8 cellular contexts compared by ENCODE assay signal in the genomic region with DNA sequence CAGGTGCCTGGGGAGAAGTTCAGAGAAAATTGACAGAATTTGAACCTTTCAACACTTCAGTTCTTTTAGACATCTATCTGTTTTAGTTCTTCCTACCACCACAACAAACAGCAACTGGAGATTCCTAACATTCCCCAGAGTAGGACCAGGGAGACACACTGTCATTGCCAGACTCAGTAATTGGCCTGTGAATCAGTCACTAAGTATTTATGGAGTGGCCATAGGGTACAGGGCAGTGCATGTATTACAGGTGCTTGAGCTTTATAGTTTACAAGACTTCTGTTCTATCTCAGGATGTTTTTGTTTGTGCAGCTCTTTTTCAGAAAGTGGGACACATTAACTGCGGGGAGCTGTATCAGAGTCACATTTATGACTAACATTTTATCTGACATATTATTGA. TPM values are rescaled to one million over a fixed set of nuclear protein-coding genes. Genes with fewer than 3 reads are reported as not detected.
DNase-seq lines count a peak whose midpoint lies in the region; ATAC-seq and TF ChIP-seq lines count a peak whose summit lies in the region.

No MANE protein-coding gene starts in this region.

- H3K9me3 Mint-ChIP-seq in HFFc6: no peaks in the 10 kb centered on the region
- H3K9me3 Mint-ChIP-seq in activated T-helper 2 cell treated with anti-CD3 and anti-CD28 coated beads, Interferon-gamma antibody, Interleukin-2, Interleukin-4, amounts not matched to agents 10 μg/mL and 5 μg/mL and 100 μg/mL, durations not matched to agents 14 hours and 24 hours and 36 hours: no peaks in the 10 kb centered on the region

- H3K36me3 Mint-ChIP-seq in HFFc6 (ENCODE audit: low read depth): no peaks in the 10 kb centered on the region
- H3K36me3 Mint-ChIP-seq in activated T-helper 2 cell treated with anti-CD3 and anti-CD28 coated beads, Interferon-gamma antibody, Interleukin-2, Interleukin-4, amounts not matched to agents 10 μg/mL and 5 μg/mL and 100 μg/mL, durations not matched to agents 14 hours and 24 hours and 36 hours (ENCODE audit: low read depth): peaks cover 31% of the 10 kb centered on the region

- TSS peak; percentile 59 for BruUV-seq in A673 (replicated peaks; lab: Mats Ljungman, UMichigan)

- ATAC-seq in lower lobe of right lung (peak in 1 of 2 donors; percentile 21), GM21423 (IDR thresholded peaks at IDR 0.05; ENCODE audit: unreplicated experiment) (no peak)

- H3K27ac ChIP-seq in A673 (ENCODE audit: low read depth, low read length, poor library complexity, severe bottlenecking): no peak overlapping the region
- peak overlapping the region; percentile 85 for H3K27ac ChIP-seq in lower lobe of right lung

- peaks cover 40% of the 10 kb centered on the region for H3K4me1 ChIP-seq in A673 (ENCODE audit: insufficient read depth, low read length, poor library complexity, severe bottlenecking)
- H3K4me1 ChIP-seq in lower lobe of right lung: peaks cover 41% of the 10 kb centered on the region

- TF ChIP-seq CTCF in A673 (conservative IDR thresholded peaks at IDR 0.05; ENCODE audit: low read depth, low read length): no peak
- TF ChIP-seq CTCF in HFFc6 (IDR thresholded peaks at IDR 0.05): no peak
- TF ChIP-seq CTCF in lower lobe of right lung (IDR thresholded peaks at IDR 0.05): no peak

- POLR2A ChIA-PET in A673 (lab: Charles Lee; ENCODE audit: low non-redundant PET): interaction anchor here (0.6 kb wide), 1 partner anchor 237 kb away, joined by 4 read pairs; no protein-coding TSS in a partner anchor

- H3K4me3 ChIP-seq in A673 (ENCODE audit: low read depth, low read length, poor library complexity, severe bottlenecking): peak overlapping the region; percentile 94
- peak overlapping the region; percentile 77 for H3K4me3 ChIP-seq in lower lobe of right lung
- H3K4me3 ChIP-seq in MG63: no peak overlapping the region

- H3K36me3 ChIP-seq in A673 (ENCODE audit: insufficient read depth, low read length, poor library complexity, severe bottlenecking) (no peaks in the 10 kb centered on the region), lower lobe of right lung (no peaks in the 10 kb centered on the region), MG63 (no peaks in the 10 kb centered on the region)

- intact Hi-C loops in A673 (cut with micrococcal nuclease; ENCODE audit: unreplicated experiment) (loop anchor here (5.0 to 10.0 kb wide), 3 partner anchors 87 to 502 kb away; partner anchors contain the start of genes AGL, RTCA, SASS6 and TRMT13), lower lobe of right lung (cut with DNase I) (no loop called here)
- intact Hi-C loops in activated T-helper 2 cell treated with anti-CD3 and anti-CD28 coated beads, Interferon-gamma antibody, Interleukin-2, Interleukin-4, amounts not matched to agents 10 μg/mL and 5 μg/mL and 100 μg/mL, durations not matched to agents 14 hours and 24 hours and 36 hours (cut with micrococcal nuclease): loop anchor here (2.0 to 10.0 kb wide), 3 partner anchors 43 to 539 kb away; no protein-coding TSS in a partner anchor

- peak overlapping the region; percentile 98 for H3K4me3 Mint-ChIP-seq in HFFc6
- peak overlapping the region; percentile 87 for H3K4me3 Mint-ChIP-seq in activated T-helper 2 cell treated with anti-CD3 and anti-CD28 coated beads, Interferon-gamma antibody, Interleukin-2, Interleukin-4, amounts not matched to agents 10 μg/mL and 5 μg/mL and 100 μg/mL, durations not matched to agents 14 hours and 24 hours and 36 hours (ENCODE audit: low read depth)

- H3K4me1 Mint-ChIP-seq in HFFc6 (ENCODE audit: low read depth): peaks cover 34% of the 10 kb centered on the region
- peaks cover 42% of the 10 kb centered on the region for H3K4me1 Mint-ChIP-seq in activated T-helper 2 cell treated with anti-CD3 and anti-CD28 coated beads, Interferon-gamma antibody, Interleukin-2, Interleukin-4, amounts not matched to agents 10 μg/mL and 5 μg/mL and 100 μg/mL, durations not matched to agents 14 hours and 24 hours and 36 hours (ENCODE audit: low read depth)

- H3K9me3 ChIP-seq in A673 (ENCODE audit: low read depth, low read length, poor library complexity, severe bottlenecking): no peaks in the 10 kb centered on the region
- no peaks in the 10 kb centered on the region for H3K9me3 ChIP-seq in lower lobe of right lung
- H3K9me3 ChIP-seq in MG63: no peaks in the 10 kb centered on the region

- H3K27me3 Mint-ChIP-seq in HFFc6 (ENCODE audit: insufficient read depth): peaks cover 9% of the 10 kb centered on the region
- no peaks in the 10 kb centered on the region for H3K27me3 Mint-ChIP-seq in activated T-helper 2 cell treated with anti-CD3 and anti-CD28 coated beads, Interferon-gamma antibody, Interleukin-2, Interleukin-4, amounts not matched to agents 10 μg/mL and 5 μg/mL and 100 μg/mL, durations not matched to agents 14 hours and 24 hours and 36 hours (ENCODE audit: low read depth)

- H3K27me3 ChIP-seq in A673 (replicated peaks; ENCODE audit: insufficient read depth, low read depth, low read length, poor library complexity) (no peaks in the 10 kb centered on the region), lower lobe of right lung (ENCODE audit: low read depth) (no peaks in the 10 kb centered on the region), MG63 (no peaks in the 10 kb centered on the region)

- DNase-seq in A673 (ENCODE audit: low spot score): peak; percentile 7
- DNase-seq in HFFc6: peak; percentile 67
- no peak for DNase-seq in activated T-helper 2 cell treated with anti-CD3 and anti-CD28 coated beads, Interferon-gamma antibody, Interleukin-2, Interleukin-4, amounts not matched to agents 10 μg/mL and 5 μg/mL and 100 μg/mL, durations not matched to agents 14 hours and 24 hours and 36 hours (ENCODE audit: low spot score)
- no peak for DNase-seq in lower lobe of right lung
- no peak for DNase-seq in Ammon's horn (ENCODE audit: low spot score)
- DNase-seq in ecto neural progenitor cell (ENCODE audit: low spot score): no peak
- DNase-seq in MG63: no peak

- CTCF ChIA-PET in A673 (lab: Charles Lee): interaction anchor here (0.5 kb wide), 1 partner anchor 52 kb away, joined by 6 read pairs; no protein-coding TSS in a partner anchor

- peak overlapping the region; percentile 81 for H3K27ac Mint-ChIP-seq in HFFc6
- peak overlapping the region; percentile 89 for H3K27ac Mint-ChIP-seq in activated T-helper 2 cell treated with anti-CD3 and anti-CD28 coated beads, Interferon-gamma antibody, Interleukin-2, Interleukin-4, amounts not matched to agents 10 μg/mL and 5 μg/mL and 100 μg/mL, durations not matched to agents 14 hours and 24 hours and 36 hours

RNA-seq across cellular contexts. Expression of gene CDC14A, which starts 1.7 kb away (rescaled TPM):
- total RNA-seq in A673 (2021): 6.8 and 8.5 TPM in 2 replicates
- 1 to 10 TPM; 2.4 to 5.1 (median 3.0) TPM for total RNA-seq in HFFc6 (2021; fragmentation: NEBNext Ultra II Directional; extraction: Animal tissue kit (Norgen Biotek cat#: 25700))
- 10.3 and 11.0 TPM in 2 replicates for total RNA-seq in activated T-helper 2 cell treated with anti-CD3 and anti-CD28 coated beads, Interferon-gamma antibody, Interleukin-2, Interleukin-4, amounts not matched to agents 10 μg/mL and 5 μg/mL and 100 μg/mL, durations not matched to agents 14 hours and 24 hours and 36 hours
- total RNA-seq in lower lobe of right lung: 17.8 TPM
- 0.46 and 2.2 TPM in 2 replicates for total RNA-seq in MG63 (2014; rRNA removed; shearing (Covaris generic); ENCODE audit: low replicate concordance)

Comparison
In these comparisons a context has a peak if more than half of its experiments do, and no peak if none do; other contexts are left out.
1. DNase-seq: peak in A673 (single experiment) and HFFc6 (single experiment); none in activated T-helper 2 cell treated with anti-CD3 and anti-CD28 coated beads, Interferon-gamma antibody, Interleukin-2, Interleukin-4, amounts not matched to agents 10 μg/mL and 5 μg/mL and 100 μg/mL, durations not matched to agents 14 hours and 24 hours and 36 hours (single experiment), lower lobe of right lung (single experiment), Ammon's horn (single experiment), ecto neural progenitor cell (single experiment) and MG63 (single experiment).